ENCODE assay signal across 11 cellular contexts in genomic region chr4:94382891-94383290, GRCh38. TPM values are rescaled to one million over a fixed set of nuclear protein-coding genes. Genes with fewer than 3 reads are reported as not detected.
DNase-seq lines count a peak whose midpoint lies in the region; ATAC-seq and TF ChIP-seq lines count a peak whose summit lies in the region.
"Not testable (repeated sequence)": the region's sequence is repeated elsewhere in the genome, so short reads cannot be mapped to it uniquely, and the experiment has no call there.
"Had no signal": no experiment of that assay in that cellular context is flagged by ENCODE, and none has a peak within 500 bp of the region (broad histone marks: within the 10 kb centered on the region; RNA-seq: fewer than 3 reads in every experiment).

No MANE protein-coding gene starts in this region.

- H3K27me3 ChIP-seq in GM23338 (ENCODE audit: insufficient read depth); HUES6 (ENCODE audit: control insufficient read depth, insufficient read depth, low read length); endodermal cell (ENCODE audit: control insufficient read depth, insufficient read depth, low read length, poor library complexity, severe bottlenecking); neural progenitor cell: not testable (repeated sequence)

- H3K4me3 Mint-ChIP-seq in GM23338, endodermal cell, neural progenitor cell: not testable (repeated sequence)

- H2AFZ ChIP-seq in GM23338: peak overlapping the region; percentile 70; the same call in 1 of the 2 replicates
- H2AFZ ChIP-seq in neural progenitor cell (replicated peaks): not testable (repeated sequence)

- WGBS in endodermal cell (ENCODE audit: insufficient coverage in 1 of 2, insufficient read length in 1 of 2), 2 experiments: 18 to 20% methylated on average over 3 to 4 of the region's 5 CpGs

- not testable (repeated sequence) for H3K9me3 ChIP-seq in HUES6 (ENCODE audit: control insufficient read depth, insufficient read depth, low read depth, low read length); neural progenitor cell (ENCODE audit: low read depth)
- peaks cover 15% of the 10 kb centered on the region for H3K9me3 ChIP-seq in endodermal cell (ENCODE audit: control insufficient read depth, low read length)

- ATAC-seq in GM23338: not testable (repeated sequence)

- not testable (repeated sequence) for DNase-seq in GM23338 (ENCODE audit: low spot score)
- peak; percentile 74 for DNase-seq in NCI-H82 (lab: John Stamatoyannopoulos, UW)
- DNase-seq in endodermal cell: peak; percentile 76
- peak; percentile 17 for DNase-seq in iPS DF 19.7 (ENCODE audit: low read depth, low spot score)
- peak; percentile 40 for DNase-seq in neural progenitor cell (ENCODE audit: low spot score)

- H4K20me1 ChIP-seq in GM23338 (replicated peaks; ENCODE audit: insufficient read depth); neural progenitor cell (ENCODE audit: low read depth): not testable (repeated sequence)

- not testable (repeated sequence) for H3K4me1 Mint-ChIP-seq in GM23338, endodermal cell, neural progenitor cell

- not testable (repeated sequence) for H3K4me2 ChIP-seq in GM23338, neural progenitor cell

- H3K36me3 ChIP-seq in GM23338 (ENCODE audit: insufficient read depth); HUES6 (ENCODE audit: control insufficient read depth, insufficient read depth, low read length); endodermal cell (ENCODE audit: control insufficient read depth, insufficient read depth, low read length); neural progenitor cell: not testable (repeated sequence)

- not testable (repeated sequence) for H3K4me1 ChIP-seq in GM23338 (ENCODE audit: insufficient read depth); endodermal cell (ENCODE audit: control insufficient read depth, insufficient read depth, low read length); neural progenitor cell
- H3K4me1 ChIP-seq in HUES6 (ENCODE audit: control insufficient read depth, insufficient read depth, low read length): peaks cover 18% of the 10 kb centered on the region; the same call in 1 of the 2 replicates

- not testable (repeated sequence) for H3K27me3 Mint-ChIP-seq in GM23338 (ENCODE audit: insufficient read depth, low read depth, poor library complexity); endodermal cell (ENCODE audit: insufficient read depth); neural progenitor cell (ENCODE audit: insufficient read depth, low read depth)

- H3F3A ChIP-seq in GM23338 (replicated peaks; ENCODE audit: low read depth); neural progenitor cell (ENCODE audit: low read depth): not testable (repeated sequence)

- peak overlapping the region; percentile 46 for H3K9ac ChIP-seq in HUES6 (ENCODE audit: low read length)
- not testable (repeated sequence) for H3K9ac ChIP-seq in endodermal cell (ENCODE audit: extremely low read depth, low read length, poor library complexity, severe bottlenecking); neural progenitor cell

- H3K9me3 Mint-ChIP-seq in GM23338 (peaks cover 14% of the 10 kb centered on the region), endodermal cell (peaks cover 16% of the 10 kb centered on the region)
- H3K9me3 Mint-ChIP-seq in neural progenitor cell: not testable (repeated sequence)

- TF ChIP-seq CTCF in GM23338 (conservative IDR thresholded peaks at IDR 0.05; ENCODE audit: low read depth in 2 of 2); endodermal cell (conservative IDR thresholded peaks at IDR 0.05); neural progenitor cell (IDR thresholded peaks at IDR 0.05): not testable (repeated sequence)

- H3K4me3 ChIP-seq in GM23338; HUES6 (ENCODE audit: low read depth, low read length); endodermal cell (ENCODE audit: low read length); neural progenitor cell: not testable (repeated sequence)

- H3K9me2 ChIP-seq in GM23338 (ENCODE audit: insufficient read depth): not testable (repeated sequence)

- H3K27ac ChIP-seq in GM23338 (ENCODE audit: low read depth) (peak overlapping the region; percentile 53; the same call in 1 of the 2 replicates), HUES6 (ENCODE audit: low read depth, low read length) (peak overlapping the region; percentile 68; the same call in 1 of the 2 replicates)
- not testable (repeated sequence) for H3K27ac ChIP-seq in endodermal cell (ENCODE audit: low read depth, low read length); neural progenitor cell

- H3K79me2 ChIP-seq in GM23338 (replicated peaks; ENCODE audit: insufficient read depth); neural progenitor cell (ENCODE audit: low read depth): not testable (repeated sequence)

- not testable (repeated sequence) for H3K27ac Mint-ChIP-seq in GM23338, endodermal cell, neural progenitor cell

- not testable (repeated sequence) for H3K36me3 Mint-ChIP-seq in GM23338 (ENCODE audit: low read depth); neural progenitor cell
- H3K36me3 Mint-ChIP-seq in endodermal cell (ENCODE audit: low read depth): peaks cover 12% of the 10 kb centered on the region

RNA-seq across cellular contexts. Expression of gene HPGDS, which starts 40.3 kb away (rescaled TPM):
- total RNA-seq in GM23338 (2014; rRNA removed; shearing (Covaris generic)): not detected in 2 replicates
- polyA plus RNA-seq in GM23338 (2016; fragmentation: Nextera tagmentation; extraction: Ambion mirVana): not detected in 2 replicates
- total RNA-seq in endodermal cell: not detected
- polyA plus RNA-seq in endodermal cell (2013, experiment 1 of 2): not detected
- not detected for polyA plus RNA-seq in endodermal cell (2013, experiment 2 of 2)
- total RNA-seq in neural progenitor cell (ENCODE audit: low replicate concordance): not detected in 2 replicates
- total RNA-seq: A673, Daoy had no signal
- polyA plus RNA-seq: AG04450; CD4-positive, alpha-beta memory T cell; CD8-positive, alpha-beta memory T cell had no signal
